ENCODE assay signal across 1 cellular context in the genomic region with DNA sequence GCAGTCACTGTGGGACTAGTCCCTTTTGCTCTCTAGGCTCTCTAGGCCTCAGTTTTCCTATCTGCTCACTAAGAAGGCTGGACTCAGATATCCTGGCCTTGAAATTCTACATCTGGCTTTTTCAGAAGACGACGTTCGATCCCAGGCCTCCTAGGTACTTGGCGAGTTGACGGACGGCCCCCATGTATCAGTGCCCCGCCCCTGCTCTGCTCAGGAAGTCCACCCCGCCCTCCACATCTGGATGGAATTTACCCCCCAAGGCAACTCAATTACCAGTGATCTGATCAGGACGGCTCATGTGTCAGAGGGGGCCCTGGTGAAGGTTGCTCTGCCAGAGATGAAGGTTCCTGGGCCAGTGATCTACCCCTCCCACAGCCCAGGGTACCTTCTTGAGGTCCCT.
TF ChIP-seq lines count a peak whose summit lies in the region.

No MANE protein-coding gene starts in this region.

TF ChIP-seq in H1, 55 proteins besides CTCF, POLR2A, EP300 and RAD21:
- TF ChIP-seq ZNF274 (IDR thresholded peaks at IDR 0.05; ENCODE audit: borderline replicate concordance, extremely low read depth, low read length) (no peak), YY1 (IDR thresholded peaks at IDR 0.05; ENCODE audit: low read depth, low read length) (no peak), CHD1 (IDR thresholded peaks at IDR 0.05; ENCODE audit: low read depth, low read length) (no peak), SAP30 (IDR thresholded peaks at IDR 0.05; ENCODE audit: insufficient read depth, insufficient replicate concordance, low read length) (no peak), KDM5A (IDR thresholded peaks at IDR 0.05; ENCODE audit: low read length) (no peak), SP1 (IDR thresholded peaks at IDR 0.05; ENCODE audit: low read depth, low read length) (no peak), BRCA1 (IDR thresholded peaks at IDR 0.05; ENCODE audit: low read depth, low read length) (no peak), JUN (IDR thresholded peaks at IDR 0.05; ENCODE audit: low read depth, low read length) (no peak), SIX5 (IDR thresholded peaks at IDR 0.05; ENCODE audit: low read depth, low read length) (no peak), BCL11A (IDR thresholded peaks at IDR 0.05; ENCODE audit: low read depth in 2 of 2, low read length in 2 of 2) (no peak), SP4 (IDR thresholded peaks at IDR 0.05; ENCODE audit: low read length) (no peak), KDM1A (IDR thresholded peaks at IDR 0.05; ENCODE audit: borderline replicate concordance, low read length) (no peak), SIRT6 (IDR thresholded peaks at IDR 0.05; ENCODE audit: low read length) (no peak), RBBP5 (IDR thresholded peaks at IDR 0.05; ENCODE audit: borderline replicate concordance, low read depth, low read length) (no peak)
- TF ChIP-seq, protein P1, sequence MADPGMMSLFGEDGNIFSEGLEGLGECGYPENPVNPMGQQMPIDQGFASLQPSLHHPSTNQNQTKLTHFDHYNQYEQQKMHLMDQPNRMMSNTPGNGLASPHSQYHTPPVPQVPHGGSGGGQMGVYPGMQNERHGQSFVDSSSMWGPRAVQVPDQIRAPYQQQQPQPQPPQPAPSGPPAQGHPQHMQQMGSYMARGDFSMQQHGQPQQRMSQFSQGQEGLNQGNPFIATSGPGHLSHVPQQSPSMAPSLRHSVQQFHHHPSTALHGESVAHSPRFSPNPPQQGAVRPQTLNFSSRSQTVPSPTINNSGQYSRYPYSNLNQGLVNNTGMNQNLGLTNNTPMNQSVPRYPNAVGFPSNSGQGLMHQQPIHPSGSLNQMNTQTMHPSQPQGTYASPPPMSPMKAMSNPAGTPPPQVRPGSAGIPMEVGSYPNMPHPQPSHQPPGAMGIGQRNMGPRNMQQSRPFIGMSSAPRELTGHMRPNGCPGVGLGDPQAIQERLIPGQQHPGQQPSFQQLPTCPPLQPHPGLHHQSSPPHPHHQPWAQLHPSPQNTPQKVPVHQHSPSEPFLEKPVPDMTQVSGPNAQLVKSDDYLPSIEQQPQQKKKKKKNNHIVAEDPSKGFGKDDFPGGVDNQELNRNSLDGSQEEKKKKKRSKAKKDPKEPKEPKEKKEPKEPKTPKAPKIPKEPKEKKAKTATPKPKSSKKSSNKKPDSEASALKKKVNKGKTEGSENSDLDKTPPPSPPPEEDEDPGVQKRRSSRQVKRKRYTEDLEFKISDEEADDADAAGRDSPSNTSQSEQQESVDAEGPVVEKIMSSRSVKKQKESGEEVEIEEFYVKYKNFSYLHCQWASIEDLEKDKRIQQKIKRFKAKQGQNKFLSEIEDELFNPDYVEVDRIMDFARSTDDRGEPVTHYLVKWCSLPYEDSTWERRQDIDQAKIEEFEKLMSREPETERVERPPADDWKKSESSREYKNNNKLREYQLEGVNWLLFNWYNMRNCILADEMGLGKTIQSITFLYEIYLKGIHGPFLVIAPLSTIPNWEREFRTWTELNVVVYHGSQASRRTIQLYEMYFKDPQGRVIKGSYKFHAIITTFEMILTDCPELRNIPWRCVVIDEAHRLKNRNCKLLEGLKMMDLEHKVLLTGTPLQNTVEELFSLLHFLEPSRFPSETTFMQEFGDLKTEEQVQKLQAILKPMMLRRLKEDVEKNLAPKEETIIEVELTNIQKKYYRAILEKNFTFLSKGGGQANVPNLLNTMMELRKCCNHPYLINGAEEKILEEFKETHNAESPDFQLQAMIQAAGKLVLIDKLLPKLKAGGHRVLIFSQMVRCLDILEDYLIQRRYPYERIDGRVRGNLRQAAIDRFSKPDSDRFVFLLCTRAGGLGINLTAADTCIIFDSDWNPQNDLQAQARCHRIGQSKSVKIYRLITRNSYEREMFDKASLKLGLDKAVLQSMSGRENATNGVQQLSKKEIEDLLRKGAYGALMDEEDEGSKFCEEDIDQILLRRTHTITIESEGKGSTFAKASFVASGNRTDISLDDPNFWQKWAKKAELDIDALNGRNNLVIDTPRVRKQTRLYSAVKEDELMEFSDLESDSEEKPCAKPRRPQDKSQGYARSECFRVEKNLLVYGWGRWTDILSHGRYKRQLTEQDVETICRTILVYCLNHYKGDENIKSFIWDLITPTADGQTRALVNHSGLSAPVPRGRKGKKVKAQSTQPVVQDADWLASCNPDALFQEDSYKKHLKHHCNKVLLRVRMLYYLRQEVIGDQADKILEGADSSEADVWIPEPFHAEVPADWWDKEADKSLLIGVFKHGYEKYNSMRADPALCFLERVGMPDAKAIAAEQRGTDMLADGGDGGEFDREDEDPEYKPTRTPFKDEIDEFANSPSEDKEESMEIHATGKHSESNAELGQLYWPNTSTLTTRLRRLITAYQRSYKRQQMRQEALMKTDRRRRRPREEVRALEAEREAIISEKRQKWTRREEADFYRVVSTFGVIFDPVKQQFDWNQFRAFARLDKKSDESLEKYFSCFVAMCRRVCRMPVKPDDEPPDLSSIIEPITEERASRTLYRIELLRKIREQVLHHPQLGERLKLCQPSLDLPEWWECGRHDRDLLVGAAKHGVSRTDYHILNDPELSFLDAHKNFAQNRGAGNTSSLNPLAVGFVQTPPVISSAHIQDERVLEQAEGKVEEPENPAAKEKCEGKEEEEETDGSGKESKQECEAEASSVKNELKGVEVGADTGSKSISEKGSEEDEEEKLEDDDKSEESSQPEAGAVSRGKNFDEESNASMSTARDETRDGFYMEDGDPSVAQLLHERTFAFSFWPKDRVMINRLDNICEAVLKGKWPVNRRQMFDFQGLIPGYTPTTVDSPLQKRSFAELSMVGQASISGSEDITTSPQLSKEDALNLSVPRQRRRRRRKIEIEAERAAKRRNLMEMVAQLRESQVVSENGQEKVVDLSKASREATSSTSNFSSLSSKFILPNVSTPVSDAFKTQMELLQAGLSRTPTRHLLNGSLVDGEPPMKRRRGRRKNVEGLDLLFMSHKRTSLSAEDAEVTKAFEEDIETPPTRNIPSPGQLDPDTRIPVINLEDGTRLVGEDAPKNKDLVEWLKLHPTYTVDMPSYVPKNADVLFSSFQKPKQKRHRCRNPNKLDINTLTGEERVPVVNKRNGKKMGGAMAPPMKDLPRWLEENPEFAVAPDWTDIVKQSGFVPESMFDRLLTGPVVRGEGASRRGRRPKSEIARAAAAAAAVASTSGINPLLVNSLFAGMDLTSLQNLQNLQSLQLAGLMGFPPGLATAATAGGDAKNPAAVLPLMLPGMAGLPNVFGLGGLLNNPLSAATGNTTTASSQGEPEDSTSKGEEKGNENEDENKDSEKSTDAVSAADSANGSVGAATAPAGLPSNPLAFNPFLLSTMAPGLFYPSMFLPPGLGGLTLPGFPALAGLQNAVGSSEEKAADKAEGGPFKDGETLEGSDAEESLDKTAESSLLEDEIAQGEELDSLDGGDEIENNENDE (IDR thresholded peaks at IDR 0.05; ENCODE audit: insufficient replicate concordance, low read length): no peak
